In the genomic region with DNA sequence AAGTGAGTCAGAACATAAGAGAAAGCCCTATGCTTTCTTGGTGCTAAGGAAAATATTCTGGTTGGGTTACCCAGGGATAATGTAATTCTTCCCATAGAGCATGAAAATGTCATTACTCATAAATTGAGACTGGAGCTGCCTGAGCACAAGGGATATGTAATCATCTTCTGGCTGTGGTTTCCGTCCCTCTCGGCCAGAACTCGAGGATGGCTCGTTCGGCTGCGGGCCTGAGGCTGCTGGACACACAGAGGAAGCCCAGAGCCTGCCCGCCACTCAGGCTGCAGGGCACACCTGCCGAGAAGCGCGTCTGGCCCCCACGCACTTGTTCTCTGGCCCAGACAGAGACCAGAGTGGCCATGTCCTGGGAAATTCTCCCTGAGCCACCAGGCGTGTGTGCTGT, we compare ENCODE assay signal across 10 cellular contexts.
DNase-seq lines count a peak whose midpoint lies in the region; ATAC-seq and TF ChIP-seq lines count a peak whose summit lies in the region.
"Had no signal": no experiment of that assay in that cellular context is flagged by ENCODE, and none has a peak within 500 bp of the region (broad histone marks: within the 10 kb centered on the region; RNA-seq: fewer than 3 reads in every experiment).

No MANE protein-coding gene starts in this region.

- no peaks in the 10 kb centered on the region for H3K79me2 ChIP-seq in GM23338 (replicated peaks; ENCODE audit: insufficient read depth)

- no peak for TF ChIP-seq POLR2A in spleen (IDR thresholded peaks at IDR 0.05)

- H3K9me2 ChIP-seq in GM23338 (ENCODE audit: insufficient read depth), result no peaks in the 10 kb centered on the region

- H3F3A ChIP-seq in GM23338 (replicated peaks; ENCODE audit: low read depth), result no peaks in the 10 kb centered on the region

- peaks cover 13% of the 10 kb centered on the region; the same call in 1 of the 2 replicates for H4K20me1 ChIP-seq in GM23338 (replicated peaks; ENCODE audit: insufficient read depth)

- H3K4me1 Mint-ChIP-seq in GM23338, result peaks cover 26% of the 10 kb centered on the region
- H3K4me1 Mint-ChIP-seq in brain, result peaks cover 60% of the 10 kb centered on the region
- H3K4me1 Mint-ChIP-seq in activated CD4-positive, alpha-beta memory T cell treated with anti-CD3 and anti-CD28 coated beads, Interleukin-2, amount 10 ng/mL, durations not matched to agents 7 days and 5 days, result no peaks in the 10 kb centered on the region

- H3K9me3 Mint-ChIP-seq in GM23338, result no peaks in the 10 kb centered on the region
- peaks cover 0 to 4% (median 0%) of the 10 kb centered on the region in 5 experiments for H3K9me3 Mint-ChIP-seq in brain
- no peaks in the 10 kb centered on the region for H3K9me3 Mint-ChIP-seq in activated CD4-positive, alpha-beta memory T cell treated with anti-CD3 and anti-CD28 coated beads, Interleukin-2, amount 10 ng/mL, durations not matched to agents 7 days and 5 days
- H3K9me3 Mint-ChIP-seq: activated T-helper 1 cell treated with anti-CD3 and anti-CD28 coated beads, Interleukin-12 subunit alpha, Interleukin-12 subunit beta, Interleukin-2, Interleukin-4 antibody, amounts not matched to agents 30 ng/mL and 10 ng/mL and 1 ng/mL, durations not matched to agents 14 hours and 24 hours and 36 hours had no signal

- 0 out of 2 replicates have a peak, but pooled peaks cover 4% of the 10 kb centered on the region for H3K4me1 ChIP-seq in GM23338 (ENCODE audit: insufficient read depth)
- H3K4me1 ChIP-seq in right atrium auricular region, result peaks cover 0 to 44% of the 10 kb centered on the region in 2 donors
- H3K4me1 ChIP-seq in skeletal muscle tissue (ENCODE audit: control insufficient read depth in 3 of 3, insufficient read depth in 3 of 3, low read length in 3 of 3), result peaks cover 46 to 53% (median 49%) of the 10 kb centered on the region in 3 donors
- H3K4me1 ChIP-seq in spleen, result peaks cover 0 to 3% (median 0%) of the 10 kb centered on the region in 6 donors

- no peak overlapping the region for H3K4me3 Mint-ChIP-seq in GM23338
- H3K4me3 Mint-ChIP-seq in brain, result no peak overlapping the region
- no peak overlapping the region for H3K4me3 Mint-ChIP-seq in activated CD4-positive, alpha-beta memory T cell treated with anti-CD3 and anti-CD28 coated beads, Interleukin-2, amount 10 ng/mL, durations not matched to agents 7 days and 5 days
- H3K4me3 Mint-ChIP-seq: activated T-helper 1 cell treated with anti-CD3 and anti-CD28 coated beads, Interleukin-12 subunit alpha, Interleukin-12 subunit beta, Interleukin-2, Interleukin-4 antibody, amounts not matched to agents 30 ng/mL and 10 ng/mL and 1 ng/mL, durations not matched to agents 14 hours and 24 hours and 36 hours had no signal

- H3K4me3 ChIP-seq in GM23338, result no peak overlapping the region
- no peak overlapping the region for H3K4me3 ChIP-seq in right atrium auricular region
- H3K4me3 ChIP-seq in skeletal muscle tissue (ENCODE audit: low read length in 3 of 3), result peak overlapping the region in 1 of 3 donors; percentile 25
- no peak overlapping the region for H3K4me3 ChIP-seq in spleen

- WGBS in spleen, 5 donors, result 87 to 95% (median 93%) methylated on average over 11 to 12 of the region's 12 CpGs

- H2AFZ ChIP-seq in GM23338, result no peak overlapping the region

- H3K27me3 ChIP-seq in GM23338 (ENCODE audit: insufficient read depth), result no peaks in the 10 kb centered on the region
- no peaks in the 10 kb centered on the region for H3K27me3 ChIP-seq in right atrium auricular region
- H3K27me3 ChIP-seq in skeletal muscle tissue (ENCODE audit: control insufficient read depth in 3 of 3, insufficient read depth in 3 of 3, low read length in 3 of 3), result no peaks in the 10 kb centered on the region
- H3K27me3 ChIP-seq in spleen (replicated peaks in 1 of 7), result peaks cover 0 to 31% (median 0%) of the 10 kb centered on the region in 7 donors

- no peaks in the 10 kb centered on the region for H3K9me3 ChIP-seq in right atrium auricular region
- H3K9me3 ChIP-seq in skeletal muscle tissue (ENCODE audit: control insufficient read depth in 3 of 3, low read length in 3 of 3), result no peaks in the 10 kb centered on the region
- H3K9me3 ChIP-seq in spleen, result no peaks in the 10 kb centered on the region

- H3K36me3 Mint-ChIP-seq in GM23338 (ENCODE audit: low read depth) (no peaks in the 10 kb centered on the region), brain (peaks cover 15% of the 10 kb centered on the region)
- H3K36me3 Mint-ChIP-seq in activated CD4-positive, alpha-beta memory T cell treated with anti-CD3 and anti-CD28 coated beads, Interleukin-2, amount 10 ng/mL, durations not matched to agents 7 days and 5 days (ENCODE audit: low read depth), result no peaks in the 10 kb centered on the region

- DNase-seq in GM23338 (ENCODE audit: low spot score), result no peak
- DNase-seq in right atrium auricular region (ENCODE audit: low spot score), result peak; percentile 82
- DNase-seq in NCI-H146 (lab: John Stamatoyannopoulos, UW), result no peak
- no peak for DNase-seq in OCI-M2 (lab: John Stamatoyannopoulos, UW; ENCODE audit: unreplicated experiment)
- no peak for DNase-seq in spleen
- DNase-seq in activated CD4-positive, alpha-beta memory T cell treated with anti-CD3 and anti-CD28 coated beads, Interleukin-2, amount 10 ng/mL, durations not matched to agents 7 days and 5 days, result no peak
- DNase-seq: SHP77 treated with DMSO at 0.1 percent for 48 hours had no signal

- H3K27ac Mint-ChIP-seq in GM23338 (0 out of 2 replicates have a peak overlapping the region, but pooled peaks have one; percentile 41), brain (peak overlapping the region; percentile 48 to 90 (median 78))
- H3K27ac Mint-ChIP-seq in activated CD4-positive, alpha-beta memory T cell treated with anti-CD3 and anti-CD28 coated beads, Interleukin-2, amount 10 ng/mL, durations not matched to agents 7 days and 5 days, result no peak overlapping the region
- H3K27ac Mint-ChIP-seq: activated T-helper 1 cell treated with anti-CD3 and anti-CD28 coated beads, Interleukin-12 subunit alpha, Interleukin-12 subunit beta, Interleukin-2, Interleukin-4 antibody, amounts not matched to agents 30 ng/mL and 10 ng/mL and 1 ng/mL, durations not matched to agents 14 hours and 24 hours and 36 hours had no signal

- no peak overlapping the region for H3K4me2 ChIP-seq in GM23338

- H3K27ac ChIP-seq in GM23338 (ENCODE audit: low read depth), result no peak overlapping the region
- H3K27ac ChIP-seq in right atrium auricular region, result peak overlapping the region; percentile 75 to 82
- peak overlapping the region; percentile 84 for H3K27ac ChIP-seq in skeletal muscle tissue (ENCODE audit: low read depth, low read length)
- no peak overlapping the region for H3K27ac ChIP-seq in spleen

- H3K9ac ChIP-seq in skeletal muscle tissue (ENCODE audit: low read depth in 1 of 3, low read length in 3 of 3), result peak overlapping the region; percentile 50 to 67 (median 63)

- POLR2A ChIA-PET in activated CD4-positive, alpha-beta memory T cell treated with anti-CD3 and anti-CD28 coated beads, Interleukin-2, amount 10 ng/mL, durations not matched to agents 7 days and 5 days (lab: Charles Lee), result no interaction called here

- intact Hi-C loops in spleen (cut with DNase I; ENCODE audit: low total_unique reads), result no loop called here

- CTCF ChIA-PET in activated CD4-positive, alpha-beta memory T cell treated with anti-CD3 and anti-CD28 coated beads, Interleukin-2, amount 10 ng/mL, durations not matched to agents 7 days and 5 days (lab: Charles Lee), result no interaction called here

- TF ChIP-seq CTCF in GM23338 (conservative IDR thresholded peaks at IDR 0.05; ENCODE audit: low read depth in 2 of 2) (no peak), brain (conservative IDR thresholded peaks at IDR 0.05) (no peak), right atrium auricular region (IDR thresholded peaks at IDR 0.05) (no peak), spleen (IDR thresholded peaks at IDR 0.05 in 8 of 11, conservative IDR thresholded peaks at IDR 0.05 in 3 of 11) (no peak)

- H3K36me3 ChIP-seq in GM23338 (ENCODE audit: insufficient read depth), result no peaks in the 10 kb centered on the region
- no peaks in the 10 kb centered on the region for H3K36me3 ChIP-seq in right atrium auricular region
- no peaks in the 10 kb centered on the region for H3K36me3 ChIP-seq in skeletal muscle tissue (ENCODE audit: control insufficient read depth in 3 of 3, insufficient read depth in 3 of 3, low read length in 3 of 3)
- H3K36me3 ChIP-seq in spleen, result no peaks in the 10 kb centered on the region

- ATAC-seq in GM23338, result no peak

- H3K27me3 Mint-ChIP-seq in GM23338 (ENCODE audit: insufficient read depth, low read depth, poor library complexity) (no peaks in the 10 kb centered on the region), brain (no peaks in the 10 kb centered on the region)
- no peaks in the 10 kb centered on the region for H3K27me3 Mint-ChIP-seq in activated CD4-positive, alpha-beta memory T cell treated with anti-CD3 and anti-CD28 coated beads, Interleukin-2, amount 10 ng/mL, durations not matched to agents 7 days and 5 days

TF ChIP-seq in GM23338, 12 proteins besides CTCF, POLR2A, EP300 and RAD21 (continues in another document):
- TF ChIP-seq, protein P1, sequence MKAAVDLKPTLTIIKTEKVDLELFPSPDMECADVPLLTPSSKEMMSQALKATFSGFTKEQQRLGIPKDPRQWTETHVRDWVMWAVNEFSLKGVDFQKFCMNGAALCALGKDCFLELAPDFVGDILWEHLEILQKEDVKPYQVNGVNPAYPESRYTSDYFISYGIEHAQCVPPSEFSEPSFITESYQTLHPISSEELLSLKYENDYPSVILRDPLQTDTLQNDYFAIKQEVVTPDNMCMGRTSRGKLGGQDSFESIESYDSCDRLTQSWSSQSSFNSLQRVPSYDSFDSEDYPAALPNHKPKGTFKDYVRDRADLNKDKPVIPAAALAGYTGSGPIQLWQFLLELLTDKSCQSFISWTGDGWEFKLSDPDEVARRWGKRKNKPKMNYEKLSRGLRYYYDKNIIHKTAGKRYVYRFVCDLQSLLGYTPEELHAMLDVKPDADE (IDR thresholded peaks at IDR 0.05), result no peak

Comparison
In these comparisons a context has a peak if more than half of its experiments do, and no peak if none do; other contexts are left out.
1. H3K27ac ChIP-seq: peak in right atrium auricular region (2 of 2) and skeletal muscle tissue (single experiment); none in GM23338 (single experiment) and spleen (0 of 8).